ENCODE assay signal across 8 cellular contexts in genomic region chr13:50365683-50366391, GRCh38.
A peak's percentile ranks its signal among the peaks of the same experiment; 100 is the strongest.
DNase-seq lines count a peak whose midpoint lies in the region; ATAC-seq, FAIRE-seq and TF ChIP-seq lines count a peak whose summit lies in the region.

No MANE protein-coding gene starts in this region.

- ATAC-seq in HG02623 (IDR thresholded peaks at IDR 0.05; ENCODE audit: unreplicated experiment), result peak; percentile 44
- peak; percentile 91 for ATAC-seq in left lobe of liver

- DNase-seq in GM12864 (ENCODE audit: low read depth), result peak; percentile 49
- DNase-seq in NCI-H146 treated with DMSO at 0.1 percent for 48 hours (lab: John Stamatoyannopoulos, UW; ENCODE audit: unreplicated experiment), result peak; percentile 86
- DNase-seq in activated CD8-positive, alpha-beta memory T cell treated with anti-CD3 and anti-CD28 coated beads, Interleukin-2, amount 50 U/mL, for 4 hours, result peak; percentile 22
- no peak for DNase-seq in left lobe of liver (ENCODE audit: low spot score)
- DNase-seq in cortex of kidney (lab: John Stamatoyannopoulos, UW), result no peak
- DNase-seq in NCI-H524 treated with DMSO at 0.1 percent for 48 hours (lab: John Stamatoyannopoulos, UW), result no peak
- no peak for DNase-seq in urothelium cell line (ENCODE audit: low spot score)

- no peak for TF ChIP-seq CTCF in GM12864 (IDR thresholded peaks at IDR 0.05; ENCODE audit: low read depth, low read length, missing control alignments)

- no peak overlapping the region for H3K4me3 ChIP-seq in GM12864 (ENCODE audit: low read depth, low read length)

- no peak for FAIRE-seq in urothelium cell line (lab: Jason Lieb, UNC)

Comparison
In these comparisons a context has a peak if more than half of its experiments do, and no peak if none do; other contexts are left out.
1. DNase-seq: peak in GM12864 (single experiment), NCI-H146 treated with DMSO at 0.1 percent for 48 hours (single experiment) and activated CD8-positive, alpha-beta memory T cell treated with anti-CD3 and anti-CD28 coated beads, Interleukin-2, amount 50 U/mL, for 4 hours (single experiment); none in left lobe of liver (single experiment), cortex of kidney (single experiment), NCI-H524 treated with DMSO at 0.1 percent for 48 hours (single experiment) and urothelium cell line (single experiment).